ENCODE assay signal across 21 cellular contexts in the genomic region with DNA sequence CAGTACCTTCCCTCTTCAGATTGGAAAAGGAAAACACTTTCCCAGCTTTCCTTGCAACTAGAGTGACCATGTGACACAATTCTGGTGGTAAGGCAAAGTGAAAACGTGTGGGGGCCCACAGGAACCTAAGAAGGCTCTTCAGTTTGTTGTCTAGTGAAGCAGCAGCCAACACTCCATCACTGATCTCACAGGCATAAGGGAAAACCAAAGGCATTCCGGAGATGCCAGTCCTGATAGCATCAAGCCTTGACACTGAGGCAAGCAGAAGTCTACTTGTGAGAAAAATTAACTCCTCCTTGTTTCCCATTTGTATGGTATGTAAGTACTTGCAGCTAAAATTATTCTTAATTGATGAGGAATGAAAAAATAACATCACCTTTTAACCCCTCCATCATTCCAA.
A peak's percentile ranks its signal among the peaks of the same experiment; 100 is the strongest.
DNase-seq lines count a peak whose midpoint lies in the region; ATAC-seq and TF ChIP-seq lines count a peak whose summit lies in the region.
"Had no signal": no experiment of that assay in that cellular context is flagged by ENCODE, and none has a peak within 500 bp of the region (broad histone marks: within the 10 kb centered on the region; RNA-seq: fewer than 3 reads in every experiment).

No MANE protein-coding gene starts in this region.

- H3K4me3 Mint-ChIP-seq in Calu3 (ENCODE audit: low read depth, unreplicated experiment) = no peak overlapping the region
- H3K4me3 Mint-ChIP-seq: neural crest cell had no signal

- H4K8ac ChIP-seq in IMR-90 (ENCODE audit: low read depth in 2 of 2, low read length in 2 of 2) = no peak overlapping the region

- no peak overlapping the region for H3K27ac Mint-ChIP-seq in Calu3 (ENCODE audit: unreplicated experiment)

- TF ChIP-seq CTCF in IMR-90 (conservative IDR thresholded peaks at IDR 0.05; ENCODE audit: low read depth, low read length) = no peak
- no peak for TF ChIP-seq CTCF in choroid plexus epithelial cell (conservative IDR thresholded peaks at IDR 0.05; ENCODE audit: low read depth, low read length)
- TF ChIP-seq CTCF in Calu3 (IDR thresholded peaks at IDR 0.05; ENCODE audit: unreplicated experiment) = no peak

- H2AK5ac ChIP-seq in IMR-90 (ENCODE audit: low read depth, low read length) = no peak overlapping the region

- no peaks in the 10 kb centered on the region for H3K36me3 Mint-ChIP-seq in Calu3 (ENCODE audit: insufficient read depth, unreplicated experiment)

- no peak overlapping the region for H3K4ac ChIP-seq in IMR-90 (ENCODE audit: low read depth, low read length)

- in situ Hi-C loops in IMR-90 (cut with MboI; ENCODE audit: low sequenced_read_pairs) = loop anchor here (25.0 kb wide), 1 partner anchor 352 kb away; no protein-coding TSS in a partner anchor

- no peak for TF ChIP-seq RAD21 in IMR-90 (IDR thresholded peaks at IDR 0.05; ENCODE audit: low read length)

- no peak overlapping the region; the same call in 1 of the 2 replicates for H4K91ac ChIP-seq in IMR-90 (ENCODE audit: insufficient read depth, low read depth, low read length)

- 0 out of 3 replicates have a peak overlapping the region, but pooled peaks have one; percentile 28 for H2BK15ac ChIP-seq in IMR-90 (ENCODE audit: low read depth, low read length)

- no peaks in the 10 kb centered on the region for H3K9me1 ChIP-seq in IMR-90 (ENCODE audit: insufficient read depth, low read length)

- H3K4me1 ChIP-seq in IMR-90 (ENCODE audit: control insufficient read depth, insufficient read depth, low read length) = no peaks in the 10 kb centered on the region
- H3K4me1 ChIP-seq: BLaER1 treated with 17β-estradiol and CSF1 and Interleukin-3, amounts not matched to agents 10 nM and 100 nM; upper lobe of right lung had no signal

- H3K23ac ChIP-seq in IMR-90 (ENCODE audit: low read depth, low read length) = no peak overlapping the region

- peak; percentile 97 for DNase-seq in EH (ENCODE audit: low read depth)
- DNase-seq in IMR-90 = peak; percentile 52
- DNase-seq in choroid plexus epithelial cell (ENCODE audit: low read depth) = peak; percentile 41
- DNase-seq in myocyte (ENCODE audit: low read depth) = peak; percentile 37
- no peak for DNase-seq in LoVo (ENCODE audit: low spot score)
- DNase-seq in left colon = no peak
- DNase-seq in NCI-H524 treated with DMSO at 0.1 percent for 48 hours (lab: John Stamatoyannopoulos, UW) = no peak
- DNase-seq in Calu3 = no peak
- DNase-seq: activated CD4-positive, alpha-beta T cell treated with anti-CD3 and anti-CD28 coated beads, Interleukin-2, amount 50 U/mL, for 48 hours; hypothalamus; midbrain; NCI-H1105; NCI-H526 treated with DMSO at 0.1 percent for 48 hours; Right ventricle myocardium superior; T-helper 1 cell; upper lobe of right lung had no signal

- POLR2A ChIA-PET in IMR-90 (lab: Charles Lee; ENCODE audit: unreplicated experiment) = no interaction called here

- H2AFZ ChIP-seq in IMR-90 (replicated peaks; ENCODE audit: low read length, poor library complexity) = peak overlapping the region; percentile 35

- H3K27ac ChIP-seq in IMR-90 (ENCODE audit: insufficient read depth, low read length) = no peak overlapping the region
- H3K27ac ChIP-seq: BLaER1 treated with 17β-estradiol and CSF1 and Interleukin-3, amounts not matched to agents 10 nM and 100 nM; upper lobe of right lung; VCaP had no signal

- no peak overlapping the region for H2AK9ac ChIP-seq in IMR-90 (replicated peaks; ENCODE audit: low read depth, low read length, poor library complexity)

- ATAC-seq in IMR-90 (ENCODE audit: low read depth) (peak; percentile 62), left colon (no peak)
- ATAC-seq: GM12878, K562, upper lobe of right lung had no signal

- no CpG with 5 or more reads among the region's 2 CpGs for WGBS in IMR-90 (ENCODE audit: extremely low coverage in 2 of 2, insufficient read length in 1 of 2), 2 experiments

- no peaks in the 10 kb centered on the region for H3K9me3 ChIP-seq in IMR-90 (ENCODE audit: control insufficient read depth, insufficient read depth, low read length)
- H3K9me3 ChIP-seq: upper lobe of right lung had no signal

- 0 out of 2 replicates have a peak overlapping the region, but pooled peaks have one; percentile 9 for H2BK20ac ChIP-seq in IMR-90 (ENCODE audit: low read depth, low read length)

- peak overlapping the region; percentile 7; the same call in 1 of the 2 replicates for H3K14ac ChIP-seq in IMR-90 (replicated peaks; ENCODE audit: low read depth, low read length)

- no peaks in the 10 kb centered on the region for H4K20me1 ChIP-seq in IMR-90 (ENCODE audit: insufficient read depth, low read length)
- H4K20me1 ChIP-seq: BLaER1 treated with 17β-estradiol and CSF1 and Interleukin-3, amounts not matched to agents 10 nM and 100 nM had no signal

- H3K79me1 ChIP-seq in IMR-90 (ENCODE audit: low read depth in 1 of 2, low read length in 2 of 2) = no peaks in the 10 kb centered on the region

- 0 out of 2 replicates have a peak overlapping the region, but pooled peaks have one; percentile 5 for H2BK120ac ChIP-seq in IMR-90 (ENCODE audit: low read depth, low read length)

- BruUV-seq in IMR-90 (replicated peaks; lab: Mats Ljungman, UMichigan) = no TSS peak
- no TSS peak for BruUV-seq in Calu3 (replicated peaks; lab: Mats Ljungman, UMichigan)

- no peak overlapping the region for H2BK5ac ChIP-seq in IMR-90 (ENCODE audit: low read depth, low read length, poor library complexity, severe bottlenecking)

- H3K4me3 ChIP-seq in IMR-90 (ENCODE audit: insufficient read depth, low read depth, low read length) = no peak overlapping the region
- H3K4me3 ChIP-seq in choroid plexus epithelial cell (ENCODE audit: low read depth, low read length) = no peak overlapping the region
- H3K4me3 ChIP-seq: BLaER1 treated with 17β-estradiol and CSF1 and Interleukin-3, amounts not matched to agents 10 nM and 100 nM; GM12878; K562; upper lobe of right lung had no signal

- no peak overlapping the region for H3K56ac ChIP-seq in IMR-90 (ENCODE audit: extremely low read depth, insufficient read depth, low read length)

- no peaks in the 10 kb centered on the region for H3K27me3 ChIP-seq in IMR-90 (ENCODE audit: control insufficient read depth, insufficient read depth, low read length)
- H3K27me3 ChIP-seq: BLaER1 treated with 17β-estradiol and CSF1 and Interleukin-3, amounts not matched to agents 10 nM and 100 nM; upper lobe of right lung had no signal

- H3K36me3 ChIP-seq in IMR-90 (ENCODE audit: control insufficient read depth, insufficient read depth, low read length) = no peaks in the 10 kb centered on the region
- H3K36me3 ChIP-seq: BLaER1 treated with 17β-estradiol and CSF1 and Interleukin-3, amounts not matched to agents 10 nM and 100 nM; upper lobe of right lung had no signal

- no peaks in the 10 kb centered on the region for H3K27me3 Mint-ChIP-seq in Calu3 (ENCODE audit: unreplicated experiment)

- dilution Hi-C loops in IMR-90 (cut with HindIII; ENCODE audit: low sequenced_read_pairs, unreplicated experiment) = no loop called here

- CTCF ChIA-PET in IMR-90 (lab: Yijun Ruan, JAX) (interaction anchor here (1.1 kb wide), 1 partner anchor 10 kb away, joined by 3 read pairs; no protein-coding TSS in a partner anchor), Calu3 (lab: Charles Lee) (interaction anchor here (0.8 kb wide), 1 partner anchor 76 kb away, joined by 3 read pairs; no protein-coding TSS in a partner anchor)

- intact Hi-C loops in IMR-90 (cut with micrococcal nuclease) = no loop called here
- intact Hi-C loops in left colon (cut with DNase I, micrococcal nuclease) = no loop called here
- intact Hi-C loops in Calu3 (cut with micrococcal nuclease; ENCODE audit: unreplicated experiment) = loop anchor here (5.0 kb wide), 2 partner anchors 87 to 357 kb away; no protein-coding TSS in a partner anchor

- H3K9me3 Mint-ChIP-seq in Calu3 (ENCODE audit: low read depth, unreplicated experiment) = peaks cover 4% of the 10 kb centered on the region

- H4K5ac ChIP-seq in IMR-90 (ENCODE audit: low read depth, low read length) = no peak overlapping the region; the same call in 1 of the 2 replicates

- no peak overlapping the region for H3K4me2 ChIP-seq in IMR-90 (ENCODE audit: low read depth, low read length)

- H3K9ac ChIP-seq in IMR-90 (ENCODE audit: low read depth, low read length) = no peak overlapping the region
- H3K9ac ChIP-seq: BLaER1 treated with 17β-estradiol and CSF1 and Interleukin-3, amounts not matched to agents 10 nM and 100 nM had no signal

- H3K18ac ChIP-seq in IMR-90 (ENCODE audit: low read depth, low read length) = peak overlapping the region; percentile 31; the same call in 1 of the 2 replicates

- peaks cover 13% of the 10 kb centered on the region for H3K4me1 Mint-ChIP-seq in Calu3 (ENCODE audit: low read depth, unreplicated experiment)
- H3K4me1 Mint-ChIP-seq: neural crest cell had no signal

- TF ChIP-seq POLR2A in IMR-90 (IDR thresholded peaks at IDR 0.05; ENCODE audit: low read depth, low read length) = no peak

TF ChIP-seq in IMR-90, 13 proteins besides CTCF, POLR2A, EP300 and RAD21:
- no peak for TF ChIP-seq MAFK (IDR thresholded peaks at IDR 0.05; ENCODE audit: low read depth, low read length)
- TF ChIP-seq RFX5 (IDR thresholded peaks at IDR 0.05; ENCODE audit: low read depth, low read length) = no peak
- no peak for TF ChIP-seq RCOR1 (IDR thresholded peaks at IDR 0.05; ENCODE audit: insufficient replicate concordance, low read length)
- TF ChIP-seq MAZ (IDR thresholded peaks at IDR 0.05; ENCODE audit: borderline replicate concordance, low read depth, low read length) = no peak
- no peak for TF ChIP-seq CHD1 (IDR thresholded peaks at IDR 0.05; ENCODE audit: low read depth, low read length)
- no peak for TF ChIP-seq FOS (IDR thresholded peaks at IDR 0.05; ENCODE audit: low read depth, low read length)
- no peak for TF ChIP-seq CEBPB (IDR thresholded peaks at IDR 0.05; ENCODE audit: low read depth, low read length)
- no peak for TF ChIP-seq BHLHE40 (IDR thresholded peaks at IDR 0.05; ENCODE audit: low read depth, low read length)
- TF ChIP-seq MXI1 (IDR thresholded peaks at IDR 0.05; ENCODE audit: borderline replicate concordance, low read depth, low read length) = no peak
- TF ChIP-seq, protein P1, sequence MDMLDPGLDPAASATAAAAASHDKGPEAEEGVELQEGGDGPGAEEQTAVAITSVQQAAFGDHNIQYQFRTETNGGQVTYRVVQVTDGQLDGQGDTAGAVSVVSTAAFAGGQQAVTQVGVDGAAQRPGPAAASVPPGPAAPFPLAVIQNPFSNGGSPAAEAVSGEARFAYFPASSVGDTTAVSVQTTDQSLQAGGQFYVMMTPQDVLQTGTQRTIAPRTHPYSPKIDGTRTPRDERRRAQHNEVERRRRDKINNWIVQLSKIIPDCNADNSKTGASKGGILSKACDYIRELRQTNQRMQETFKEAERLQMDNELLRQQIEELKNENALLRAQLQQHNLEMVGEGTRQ (IDR thresholded peaks at IDR 0.05; ENCODE audit: low read depth, low read length) = no peak
TF ChIP-seq in IMR-90: peak in this region for 0.

Comparison
In these comparisons a context has a peak if more than half of its experiments do, and no peak if none do; other contexts are left out.
1. DNase-seq: peak in EH (single experiment), IMR-90 (single experiment), choroid plexus epithelial cell (single experiment) and myocyte (single experiment); none in LoVo (single experiment), left colon (0 of 2), NCI-H524 treated with DMSO at 0.1 percent for 48 hours (single experiment) and Calu3 (single experiment).